In the genomic region with DNA sequence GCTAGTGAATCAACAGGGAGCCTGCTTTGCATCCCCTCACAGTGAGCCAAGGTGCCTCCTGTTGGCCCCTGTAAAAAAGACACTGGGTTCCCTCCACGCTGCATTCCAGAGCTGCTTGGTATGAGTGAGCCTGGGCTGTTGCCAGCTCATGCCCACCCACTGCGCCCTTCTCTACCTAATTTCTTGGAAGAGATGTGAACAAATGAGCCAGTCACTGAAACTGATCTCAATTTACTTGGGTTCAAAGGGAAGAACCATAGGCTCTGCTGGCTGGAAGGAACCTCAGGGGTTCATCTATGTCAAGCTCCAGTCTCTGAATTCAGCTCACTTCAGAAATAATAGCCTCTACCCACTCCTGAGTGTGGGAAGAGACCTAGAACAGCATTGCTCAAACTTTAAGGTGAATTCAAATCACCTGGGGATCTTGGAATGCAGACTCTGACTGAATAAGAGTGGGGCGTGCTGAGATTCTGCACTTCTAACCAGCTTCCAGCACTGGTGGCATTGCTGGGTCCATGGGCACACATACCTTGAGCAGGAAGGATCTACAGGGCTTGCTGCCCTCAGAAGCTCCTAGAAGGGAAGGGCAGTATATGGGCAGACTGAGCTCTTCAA, we compare ENCODE assay signal across 15 cellular contexts. TPM values are rescaled to one million over a fixed set of nuclear protein-coding genes. Genes with fewer than 3 reads are reported as not detected.
DNase-seq lines count a peak whose midpoint lies in the region; TF ChIP-seq lines count a peak whose summit lies in the region.
"Had no signal": no experiment of that assay in that cellular context is flagged by ENCODE, and none has a peak within 500 bp of the region (broad histone marks: within the 10 kb centered on the region; RNA-seq: fewer than 3 reads in every experiment).

No MANE protein-coding gene starts in this region.

- H3K9me3 ChIP-seq in A673 (ENCODE audit: low read depth, low read length, poor library complexity, severe bottlenecking) (no peaks in the 10 kb centered on the region), endodermal cell (ENCODE audit: control insufficient read depth, low read length) (no peaks in the 10 kb centered on the region)
- H3K9me3 ChIP-seq: BLaER1 treated with 17β-estradiol and CSF1 and Interleukin-3, amounts not matched to agents 10 nM and 100 nM had no signal

- H3K36me3 Mint-ChIP-seq in endodermal cell (ENCODE audit: low read depth) = no peaks in the 10 kb centered on the region
- no peaks in the 10 kb centered on the region for H3K36me3 Mint-ChIP-seq in progenitor cell of endocrine pancreas (ENCODE audit: insufficient read depth)
- H3K36me3 Mint-ChIP-seq: CD4-positive, CD25-positive, alpha-beta regulatory T cell had no signal

- CTCF ChIA-PET in A673 (lab: Charles Lee) = interaction anchor here (0.6 to 1.1 kb wide), 2 partner anchors 18 to 172 kb away, joined by 3 to 5 read pairs; no protein-coding TSS in a partner anchor

- H3K4me1 ChIP-seq in A673 (ENCODE audit: insufficient read depth, low read length, poor library complexity, severe bottlenecking) (no peaks in the 10 kb centered on the region), endodermal cell (ENCODE audit: control insufficient read depth, insufficient read depth, low read length) (peaks cover 6% of the 10 kb centered on the region)

- POLR2A ChIA-PET in A673 (lab: Charles Lee; ENCODE audit: low non-redundant PET) = no interaction called here

- TF ChIP-seq POLR2A in erythroblast (IDR thresholded peaks at IDR 0.05; ENCODE audit: low read length) = no peak

- H3K9me3 Mint-ChIP-seq in endodermal cell (peaks cover 2% of the 10 kb centered on the region), progenitor cell of endocrine pancreas (ENCODE audit: low read depth) (peaks cover 3% of the 10 kb centered on the region)
- H3K9me3 Mint-ChIP-seq: CD4-positive, CD25-positive, alpha-beta regulatory T cell; HFFc6 had no signal

- intact Hi-C loops in A673 (cut with micrococcal nuclease; ENCODE audit: unreplicated experiment) = no loop called here

- no peak overlapping the region for H3K27ac Mint-ChIP-seq in endodermal cell
- H3K27ac Mint-ChIP-seq in progenitor cell of endocrine pancreas = peak overlapping the region; percentile 21
- H3K27ac Mint-ChIP-seq: CD4-positive, CD25-positive, alpha-beta regulatory T cell; HFFc6 had no signal

- H3K27ac ChIP-seq in A673 (ENCODE audit: low read depth, low read length, poor library complexity, severe bottlenecking) (no peak overlapping the region), endodermal cell (ENCODE audit: low read depth, low read length) (no peak overlapping the region)
- H3K27ac ChIP-seq: BLaER1 treated with 17β-estradiol and CSF1 and Interleukin-3, amounts not matched to agents 10 nM and 100 nM had no signal

- no peak overlapping the region for H3K4me3 ChIP-seq in A673 (ENCODE audit: low read depth, low read length, poor library complexity, severe bottlenecking)
- no peak overlapping the region for H3K4me3 ChIP-seq in endodermal cell (ENCODE audit: low read length)
- H3K4me3 ChIP-seq: BLaER1 treated with 17β-estradiol and CSF1 and Interleukin-3, amounts not matched to agents 10 nM and 100 nM had no signal

- peaks cover 6% of the 10 kb centered on the region for H3K27me3 Mint-ChIP-seq in endodermal cell (ENCODE audit: insufficient read depth)
- peaks cover 8% of the 10 kb centered on the region for H3K27me3 Mint-ChIP-seq in progenitor cell of endocrine pancreas

- BruUV-seq in A673 (replicated peaks; lab: Mats Ljungman, UMichigan) = no TSS peak

- no peak overlapping the region for H3K9ac ChIP-seq in endodermal cell (ENCODE audit: extremely low read depth, low read length, poor library complexity, severe bottlenecking)
- H3K9ac ChIP-seq: BLaER1 treated with 17β-estradiol and CSF1 and Interleukin-3, amounts not matched to agents 10 nM and 100 nM had no signal

- no peak for TF ChIP-seq EP300 in Ishikawa (IDR thresholded peaks at IDR 0.05; ENCODE audit: borderline replicate concordance)

- H3K27me3 ChIP-seq in A673 (replicated peaks; ENCODE audit: insufficient read depth, low read depth, low read length, poor library complexity) (no peaks in the 10 kb centered on the region), endodermal cell (ENCODE audit: control insufficient read depth, insufficient read depth, low read length, poor library complexity, severe bottlenecking) (no peaks in the 10 kb centered on the region)
- H3K27me3 ChIP-seq: BLaER1 treated with 17β-estradiol and CSF1 and Interleukin-3, amounts not matched to agents 10 nM and 100 nM had no signal

- no peak overlapping the region for H3K4me3 Mint-ChIP-seq in endodermal cell
- H3K4me3 Mint-ChIP-seq in progenitor cell of endocrine pancreas (ENCODE audit: low read depth) = no peak overlapping the region
- H3K4me3 Mint-ChIP-seq: CD4-positive, CD25-positive, alpha-beta regulatory T cell; HFFc6 had no signal

- no peak; the same call in 1 of the 2 replicates for TF ChIP-seq RAD21 in Ishikawa (IDR thresholded peaks at IDR 0.05; ENCODE audit: low read depth)

- TF ChIP-seq CTCF in A673 (conservative IDR thresholded peaks at IDR 0.05; ENCODE audit: low read depth, low read length) = no peak
- TF ChIP-seq CTCF in endodermal cell (conservative IDR thresholded peaks at IDR 0.05) = no peak
- no peak for TF ChIP-seq CTCF in progenitor cell of endocrine pancreas (IDR thresholded peaks at IDR 0.05; ENCODE audit: unreplicated experiment)

- WGBS in endodermal cell (ENCODE audit: insufficient coverage in 1 of 2, insufficient read length in 1 of 2), 2 experiments = 93% methylated on average over 3 of the region's 3 CpGs

- DNase-seq in A673 (ENCODE audit: low spot score) (peak; percentile 48), endodermal cell (peak; percentile 60), progenitor cell of endocrine pancreas (ENCODE audit: low spot score, unreplicated experiment) (no peak), EL (no peak), erythroblast (lab: John Stamatoyannopoulos, UW) (no peak), SIG-M5 treated with dmso at 0.1 percent for 504 hours (lab: John Stamatoyannopoulos, UW; ENCODE audit: unreplicated experiment) (no peak)
- DNase-seq: 8988T; ACHN; CD4-positive, CD25-positive, alpha-beta regulatory T cell; DMS53; HCEC 1CT; HFFc6 had no signal

- H3K36me3 ChIP-seq in A673 (ENCODE audit: insufficient read depth, low read length, poor library complexity, severe bottlenecking) (no peaks in the 10 kb centered on the region), endodermal cell (ENCODE audit: control insufficient read depth, insufficient read depth, low read length) (no peaks in the 10 kb centered on the region)
- H3K36me3 ChIP-seq: BLaER1 treated with 17β-estradiol and CSF1 and Interleukin-3, amounts not matched to agents 10 nM and 100 nM had no signal

- peaks cover 12% of the 10 kb centered on the region for H3K4me1 Mint-ChIP-seq in endodermal cell
- peaks cover 4% of the 10 kb centered on the region for H3K4me1 Mint-ChIP-seq in progenitor cell of endocrine pancreas (ENCODE audit: low read depth)
- H3K4me1 Mint-ChIP-seq: CD4-positive, CD25-positive, alpha-beta regulatory T cell had no signal

TF ChIP-seq in Ishikawa, 13 proteins besides CTCF, POLR2A, EP300 and RAD21 (continues in another document):
- TF ChIP-seq REST (IDR thresholded peaks at IDR 0.05; ENCODE audit: low read depth) (no peak), ZBTB7A (IDR thresholded peaks at IDR 0.05; ENCODE audit: low read depth) (no peak), YY1 (IDR thresholded peaks at IDR 0.05; ENCODE audit: low read depth) (no peak), CEBPB (IDR thresholded peaks at IDR 0.05) (no peak), NFIC (IDR thresholded peaks at IDR 0.05) (peak; percentile 81), TAF1 (IDR thresholded peaks at IDR 0.05; ENCODE audit: low read depth) (no peak), USF1 (IDR thresholded peaks at IDR 0.05) (no peak)
- TF ChIP-seq, protein P1, sequence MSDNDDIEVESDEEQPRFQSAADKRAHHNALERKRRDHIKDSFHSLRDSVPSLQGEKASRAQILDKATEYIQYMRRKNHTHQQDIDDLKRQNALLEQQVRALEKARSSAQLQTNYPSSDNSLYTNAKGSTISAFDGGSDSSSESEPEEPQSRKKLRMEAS (IDR thresholded peaks at IDR 0.05) = no peak

RNA-seq across cellular contexts. Expression of gene TMPRSS4, which starts 5.4 kb away (rescaled TPM):
- total RNA-seq in A673 (2021) (not detected in 2 replicates), endodermal cell (not detected), progenitor cell of endocrine pancreas (11.3 and 12.1 TPM in 2 replicates)
- not detected for polyA plus RNA-seq in endodermal cell (2013, experiment 1 of 2)
- polyA plus RNA-seq in endodermal cell (2013, experiment 2 of 2) = not detected
- total RNA-seq: CD4-positive, CD25-positive, alpha-beta regulatory T cell; HFFc6; HT1080 had no signal
- polyA plus RNA-seq: CD4-positive, CD25-positive, alpha-beta regulatory T cell had no signal

RNA-seq across cellular contexts. Expression of gene SMIM35, which starts 15.2 kb away (rescaled TPM):
- not detected in 2 replicates for total RNA-seq in A673 (2021)
- total RNA-seq in endodermal cell = not detected
- polyA plus RNA-seq in endodermal cell (2013, experiment 1 of 2) = not detected
- polyA plus RNA-seq in endodermal cell (2013, experiment 2 of 2) = not detected
- not detected in 2 replicates for total RNA-seq in progenitor cell of endocrine pancreas
- total RNA-seq: HFFc6, HT1080 had no signal

Comparison
In these comparisons a context has a peak if more than half of its experiments do, and no peak if none do; other contexts are left out.
1. DNase-seq: peak in A673 (single experiment) and endodermal cell (single experiment); none in progenitor cell of endocrine pancreas (single experiment), EL (single experiment), erythroblast (0 of 2) and SIG-M5 treated with dmso at 0.1 percent for 504 hours (single experiment).
2. RNA of gene TMPRSS4, which starts 5.4 kb away (total RNA-seq): 11.3 to 12.1 TPM in progenitor cell of endocrine pancreas; not detected in endodermal cell and not detected in A673; every median in the first group is over 10 times any median in the second.